ENCODE assay signal across 17 cellular contexts in genomic region chr7:28465697-28466096, GRCh38. TPM values are rescaled to one million over a fixed set of nuclear protein-coding genes. Genes with fewer than 3 reads are reported as not detected.
A peak's percentile ranks its signal among the peaks of the same experiment; 100 is the strongest.
DNase-seq lines count a peak whose midpoint lies in the region; ATAC-seq, FAIRE-seq and TF ChIP-seq lines count a peak whose summit lies in the region.
"Had no signal": no experiment of that assay in that cellular context is flagged by ENCODE, and none has a peak within 500 bp of the region (broad histone marks: within the 10 kb centered on the region; RNA-seq: fewer than 3 reads in every experiment).

No MANE protein-coding gene starts in this region.

- H3K4me1 ChIP-seq in GM23248 (ENCODE audit: insufficient read depth) (peaks cover 6% of the 10 kb centered on the region), GM12878 (ENCODE audit: control insufficient read depth, insufficient read depth, low read length) (no peaks in the 10 kb centered on the region)
- H3K4me1 ChIP-seq: HAP-1 had no signal

- H3K4me1 Mint-ChIP-seq in naive thymus-derived CD8-positive, alpha-beta T cell, result no peaks in the 10 kb centered on the region
- H3K4me1 Mint-ChIP-seq: CD4-positive, alpha-beta memory T cell had no signal

- RAD21 ChIA-PET in GM12878 (lab: Charles Lee; ENCODE audit: unreplicated experiment), result interaction anchor here (1.0 to 4.2 kb wide), 8 partner anchors 11 to 105 kb away, joined by 3 to 38 read pairs (median 4); partner anchors contain the start of gene CREB5

- H2AFZ ChIP-seq in GM23248, result no peak overlapping the region
- H2AFZ ChIP-seq in GM12878 (ENCODE audit: control insufficient read depth, low read depth, low read length), result no peak overlapping the region

- H3F3A ChIP-seq in GM23248 (ENCODE audit: insufficient read depth), result no peaks in the 10 kb centered on the region

- BruUV-seq in GM12878 (replicated peaks; lab: Mats Ljungman, UMichigan), result no TSS peak

- TF ChIP-seq POLR2A in GM12878 (IDR thresholded peaks at IDR 0.05; ENCODE audit: low read depth, low read length), result no peak

- H3K79me2 ChIP-seq in GM23248 (ENCODE audit: insufficient read depth) (no peaks in the 10 kb centered on the region), GM12878 (ENCODE audit: control insufficient read depth, insufficient read depth, low read length) (no peaks in the 10 kb centered on the region)

- intact Hi-C loops in GM12878 (cut with micrococcal nuclease; ENCODE audit: unreplicated experiment), result no loop called here

- peak in 1 of 2 experiments; percentile 18; a peak in 1 of 4 replicates for TF ChIP-seq EP300 in GM12878 (IDR thresholded peaks at IDR 0.05; ENCODE audit: borderline replicate concordance in 1 of 2, control insufficient read depth in 1 of 2, low read depth in 2 of 2, low read length in 2 of 2)

- H3K36me3 Mint-ChIP-seq in naive thymus-derived CD8-positive, alpha-beta T cell, result no peaks in the 10 kb centered on the region
- H3K36me3 Mint-ChIP-seq: CD4-positive, alpha-beta memory T cell had no signal

- peak; percentile 5 for FAIRE-seq in GM18507 (lab: Jason Lieb, UNC)
- no peak for FAIRE-seq in GM12878 (lab: Jason Lieb, UNC)
- FAIRE-seq: GM12892, H54 had no signal

- H4K20me1 ChIP-seq in GM23248 (ENCODE audit: insufficient read depth) (no peaks in the 10 kb centered on the region), GM12878 (ENCODE audit: control insufficient read depth, insufficient read depth) (no peaks in the 10 kb centered on the region)

- H3K9ac ChIP-seq in GM23248 (no peak overlapping the region), GM12878 (ENCODE audit: control insufficient read depth, insufficient read depth, low read length) (no peak overlapping the region)

- 66 to 77% methylated on average over 2 of the region's 2 CpGs for WGBS in GM23248 (ENCODE audit: low coverage in 1 of 2, low lambda C conversion rate in 2 of 2, missing lambda C conversion rate in 2 of 2), 2 experiments
- whole genome bisulfite sequencing in GM12878 (ENCODE audit: insufficient coverage, insufficient replicate concordance, low lambda C conversion rate, missing lambda C conversion rate), result 93% methylated on average over 2 of the region's 2 CpGs

- ATAC-seq in GM12878, result peak; percentile 86
- no peak for ATAC-seq in naive thymus-derived CD8-positive, alpha-beta T cell

- no peak for TF ChIP-seq CTCF in GM12878 (IDR thresholded peaks at IDR 0.05 in 2 of 3, conservative IDR thresholded peaks at IDR 0.05 in 1 of 3; ENCODE audit: control insufficient read depth in 2 of 3, extremely low read depth in 1 of 3, insufficient read depth in 1 of 3, low read depth in 3 of 3, low read length in 3 of 3)

- DNase-seq in GM18507 (ENCODE audit: extremely low spot score, insufficient read length, low read depth) (no peak), GM23248 (peak; percentile 2), GM12878 (ENCODE audit: low read depth, low spot score) (no peak), NK-92 (lab: John Stamatoyannopoulos, UW; ENCODE audit: unreplicated experiment) (no peak), iPS-NIHi11 (ENCODE audit: low spot score) (no peak)
- DNase-seq in naive thymus-derived CD8-positive, alpha-beta T cell, result no peak
- DNase-seq: C1 segment of cervical spinal cord; Calu3; CD4-positive, alpha-beta memory T cell; COR-L47; DMS53; DMS79 treated with DMSO at 0.1 percent for 48 hours; GF-D8; GOT3 had no signal

- H3K27ac Mint-ChIP-seq in naive thymus-derived CD8-positive, alpha-beta T cell, result no peak overlapping the region
- H3K27ac Mint-ChIP-seq: CD4-positive, alpha-beta memory T cell had no signal

- SMC1A ChIA-PET in GM12878 (lab: Charles Lee; ENCODE audit: uncharacterized antibody, unreplicated experiment), result interaction anchor here (0.9 to 4.2 kb wide), 9 partner anchors 11 to 108 kb away, joined by 3 to 45 read pairs (median 5); partner anchors contain the start of gene CREB5

- no peaks in the 10 kb centered on the region for H3K9me2 ChIP-seq in GM23248 (ENCODE audit: insufficient read depth)

- no peak overlapping the region for H3K4me3 Mint-ChIP-seq in naive thymus-derived CD8-positive, alpha-beta T cell
- H3K4me3 Mint-ChIP-seq: CD4-positive, alpha-beta memory T cell had no signal

- no peaks in the 10 kb centered on the region for H3K9me3 ChIP-seq in GM23248 (ENCODE audit: low read depth)
- no peaks in the 10 kb centered on the region for H3K9me3 ChIP-seq in GM12878 (replicated peaks; ENCODE audit: control insufficient read depth, insufficient read depth, low read length)
- H3K9me3 ChIP-seq: HAP-1 had no signal

- H3K4me3 ChIP-seq in GM23248 (no peak overlapping the region), GM12878 (no peak overlapping the region)
- H3K4me3 ChIP-seq: HAP-1 had no signal

- H3K4me2 ChIP-seq in GM23248 (ENCODE audit: unreplicated experiment), result no peak overlapping the region
- no peak overlapping the region for H3K4me2 ChIP-seq in GM12878 (ENCODE audit: control insufficient read depth, insufficient read depth)

- no peaks in the 10 kb centered on the region for H3K27me3 ChIP-seq in GM23248 (replicated peaks; ENCODE audit: insufficient read depth)
- H3K27me3 ChIP-seq in GM12878 (replicated peaks in 1 of 2; ENCODE audit: control insufficient read depth in 2 of 2, insufficient read depth in 2 of 2, low read length in 1 of 2), result no peaks in the 10 kb centered on the region

- H3K27ac ChIP-seq in GM23248 (no peak overlapping the region), GM12878 (ENCODE audit: control insufficient read depth, insufficient read depth) (no peak overlapping the region)

- no peak for TF ChIP-seq RAD21 in GM12878 (IDR thresholded peaks at IDR 0.05; ENCODE audit: insufficient read depth, low read depth, low read length)

- H3K9me3 Mint-ChIP-seq in naive thymus-derived CD8-positive, alpha-beta T cell, result peaks cover 0 to 6% (median 0%) of the 10 kb centered on the region in 9 donors

- H3K36me3 ChIP-seq in GM23248 (ENCODE audit: low read depth) (no peaks in the 10 kb centered on the region), GM12878 (ENCODE audit: control insufficient read depth in 2 of 2, insufficient read depth in 2 of 2, low read length in 1 of 2) (no peaks in the 10 kb centered on the region)
- H3K36me3 ChIP-seq: HAP-1 had no signal

- in situ Hi-C loops in GM23248 (cut with MboI), result no loop called here
- in situ Hi-C loops in GM12878 (cut with MboI), result no loop called here

- POLR2A ChIA-PET in GM12878 (lab: Charles Lee), result interaction anchor here (1.0 to 3.2 kb wide), 3 partner anchors 14 to 53 kb away, joined by 3 to 19 read pairs (median 5); partner anchors contain the start of gene CREB5
- POLR2A ChIA-PET in naive thymus-derived CD8-positive, alpha-beta T cell (lab: Charles Lee), result no interaction called here

- CTCF ChIA-PET in GM12878 (lab: Yijun Ruan, JAX), result interaction anchor here (0.6 to 1.6 kb wide), 10 partner anchors 13 to 109 kb away, joined by 3 to 5 read pairs (median 4); no protein-coding TSS in a partner anchor

- H3K27me3 Mint-ChIP-seq in naive thymus-derived CD8-positive, alpha-beta T cell, result peaks cover 0 to 17% (median 11%) of the 10 kb centered on the region in 5 donors

TF ChIP-seq in GM12878, 131 proteins besides CTCF, POLR2A, EP300 and RAD21 (continues in another document):
- 0 out of 2 replicates have a peak, but pooled peaks have one; percentile 28 for TF ChIP-seq MXI1 (IDR thresholded peaks at IDR 0.05; ENCODE audit: low read depth, low read length)
- TF ChIP-seq PAX8 (IDR thresholded peaks at IDR 0.05), result no peak
- 0 out of 2 replicates have a peak, but pooled peaks have one; percentile 40 for TF ChIP-seq NR2F1 (conservative IDR thresholded peaks at IDR 0.05)
- 0 out of 2 replicates have a peak, but pooled peaks have one; percentile 26 for TF ChIP-seq NBN (IDR thresholded peaks at IDR 0.05)
- TF ChIP-seq NFIC (IDR thresholded peaks at IDR 0.05; ENCODE audit: low read depth, low read length), result peak; percentile 43; the same call in 1 of the 2 replicates
- TF ChIP-seq CHD2 (IDR thresholded peaks at IDR 0.05; ENCODE audit: borderline replicate concordance, low read depth, low read length), result 0 out of 2 replicates have a peak, but pooled peaks have one; percentile 14
- TF ChIP-seq ATF2 (IDR thresholded peaks at IDR 0.05; ENCODE audit: low read length), result 0 out of 2 replicates have a peak, but pooled peaks have one; percentile 31
- 0 out of 2 replicates have a peak, but pooled peaks have one; percentile 22 for TF ChIP-seq EED (IDR thresholded peaks at IDR 0.05; ENCODE audit: low read depth)
- TF ChIP-seq MTA2 (IDR thresholded peaks at IDR 0.05; ENCODE audit: low read depth), result peak; percentile 57; the same call in 1 of the 2 replicates

RNA-seq across cellular contexts. Expression of gene CREB5, which starts 53.4 kb away (rescaled TPM):
- total RNA-seq in GM23248 (2014; rRNA removed; shearing (Covaris generic)), result 13.6 and 14.8 TPM in 2 replicates
- 15.2 and 19.2 TPM in 2 replicates for polyA plus RNA-seq in GM23248 (2016; fragmentation: Nextera tagmentation; extraction: Ambion mirVana)
- 709 and 724 TPM in 2 replicates for total RNA-seq in GM12878 (2013; cell fraction: nucleolus; rRNA removed)
- total RNA-seq in GM12878 (2014; rRNA removed), result 74.1 and 75.6 TPM in 2 replicates
- 50.0 and 61.2 TPM in 2 replicates for total RNA-seq in GM12878 (2014; rRNA removed; fragmentation: Illumina TruSeq; extraction: Trizol)
- 65.7 and 66.8 TPM in 2 replicates for total RNA-seq in GM12878 (2021)
- polyA plus RNA-seq in GM12878 (2011; ENCODE audit: low read depth), result 6.7 TPM
- 42.0 and 60.2 TPM in 2 replicates for polyA plus RNA-seq in GM12878 (2011; rRNA removed)
- polyA plus RNA-seq in GM12878 (2011; cell fraction: cytosol; rRNA removed), result 54.0 and 54.3 TPM in 2 replicates
- 268 and 302 TPM in 2 replicates for polyA plus RNA-seq in GM12878 (2011; cell fraction: nucleus; rRNA removed)
- polyA plus RNA-seq in GM12878 (2012), result 8.8 and 12.5 TPM in 2 replicates
- 50.9 and 64.8 TPM in 2 replicates for polyA plus RNA-seq in GM12878 (2014; fragmentation: Illumina TruSeq; extraction: Trizol)
- polyA plus RNA-seq in GM12878 (2014; fragmentation: Nextera tagmentation; extraction: Ambion mirVana), result 10 to 100 TPM; 12.9 to 29.2 TPM
- 46.9 and 55.0 TPM in 2 replicates for polyA plus RNA-seq in GM12878 (2014; rRNA removed)
- polyA plus RNA-seq in GM12878 (2016; fragmentation: Nextera tagmentation; extraction: Ambion mirVana), result 10 to 100 TPM; 50.6 to 57.0 TPM
- 136 and 141 TPM in 2 replicates for polyA minus RNA-seq in GM12878 (2011; rRNA and poly(A)+ RNA removed)
- 24.7 TPM in 2 replicates for polyA minus RNA-seq in GM12878 (2011; cell fraction: cytosol; rRNA and poly(A)+ RNA removed)
- polyA minus RNA-seq in GM12878 (2011; cell fraction: nucleus; rRNA and poly(A)+ RNA removed), result 193 and 361 TPM in 2 replicates
- total RNA-seq in naive thymus-derived CD8-positive, alpha-beta T cell, result under 1 TPM; 0.19 to 0.23 TPM
- not detected for polyA plus RNA-seq in naive thymus-derived CD8-positive, alpha-beta T cell
- total RNA-seq: CD4-positive, alpha-beta memory T cell had no signal
- polyA plus RNA-seq: CD4-positive, alpha-beta memory T cell had no signal

Comparison
In these comparisons a context has a peak if more than half of its experiments do, and no peak if none do; other contexts are left out.
1. RNA of gene CREB5, which starts 53.4 kb away (total RNA-seq): 50.0 to 724 TPM in GM12878 and 13.6 to 14.8 TPM in GM23248; 0.19 to 0.23 TPM in naive thymus-derived CD8-positive, alpha-beta T cell; every median in the first group is over 10 times any median in the second.